Comparison of ENCODE assay signal across 9 cellular contexts in the genomic region with DNA sequence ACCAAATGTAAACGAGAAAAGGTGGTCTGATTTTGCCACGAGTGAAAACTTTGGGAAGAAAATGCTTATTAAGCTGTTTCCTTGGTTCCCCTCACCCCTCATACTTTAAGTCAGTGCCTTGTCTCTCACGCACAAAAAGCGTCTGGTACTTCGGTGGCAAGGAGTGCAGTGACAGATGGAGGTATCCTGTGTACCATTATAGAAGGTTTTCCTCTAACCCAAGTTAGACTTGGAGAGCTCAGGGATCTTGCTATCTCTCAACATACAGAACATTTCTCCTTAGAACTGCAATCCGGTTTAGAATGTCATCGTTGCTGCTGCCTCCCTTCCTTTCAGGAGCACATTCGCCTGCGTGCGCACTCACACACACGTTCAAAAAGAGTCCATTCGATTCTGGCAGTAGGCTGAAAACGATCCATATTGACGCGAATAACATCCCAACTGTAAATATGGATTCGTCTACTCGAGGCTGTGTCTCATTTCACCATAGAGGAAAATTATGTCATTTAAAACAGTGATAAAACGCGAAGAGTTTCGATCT. TPM values are rescaled to one million over a fixed set of nuclear protein-coding genes. Genes with fewer than 3 reads are reported as not detected.
DNase-seq lines count a peak whose midpoint lies in the region; FAIRE-seq and TF ChIP-seq lines count a peak whose summit lies in the region.
"Had no signal": no experiment of that assay in that cellular context is flagged by ENCODE, and none has a peak within 500 bp of the region (broad histone marks: within the 10 kb centered on the region; RNA-seq: fewer than 3 reads in every experiment).

No MANE protein-coding gene starts in this region.

- peak overlapping the region; percentile 100 for H3K27ac ChIP-seq in astrocyte (ENCODE audit: low read depth, low read length)

- peak; percentile 17 for FAIRE-seq in astrocyte (lab: Jason Lieb, UNC)

- H3K4me1 Mint-ChIP-seq in astrocyte (ENCODE audit: low read depth, unreplicated experiment) = peaks cover 12% of the 10 kb centered on the region

- no peak for TF ChIP-seq CTCF in astrocyte (IDR thresholded peaks at IDR 0.05; ENCODE audit: insufficient read depth, low read depth, low read length)

- no peaks in the 10 kb centered on the region for H3K27me3 ChIP-seq in astrocyte (ENCODE audit: insufficient read depth, low read length)

- H3K4me3 ChIP-seq in astrocyte (ENCODE audit: insufficient read depth, low read depth, low read length) = peak overlapping the region; percentile 100
- peak overlapping the region; percentile 98 for H3K4me3 ChIP-seq in iPS-11a (ENCODE audit: low read depth, low read length)

- peaks cover 21% of the 10 kb centered on the region for H4K20me1 ChIP-seq in astrocyte (ENCODE audit: insufficient read depth, low read length)

- DNase-seq in NCI-H2081 (lab: John Stamatoyannopoulos, UW) (peak; percentile 44 to 50), NCI-H2081 treated with DMSO at 0.1 percent for 48 hours (lab: John Stamatoyannopoulos, UW) (no peak), NCI-H2171 (lab: John Stamatoyannopoulos, UW) (peak; percentile 70), astrocyte (ENCODE audit: low read depth) (peak; percentile 55), smooth muscle cell of the brain vasculature (ENCODE audit: low read depth, low spot score) (peak; percentile 31), activated T-cell treated with anti-CD3 and anti-CD28 coated beads for 4 hours (no peak), NCI-H510A treated with DMSO at 0.1 percent for 48 hours (lab: John Stamatoyannopoulos, UW) (no peak)

- H3K36me3 ChIP-seq in astrocyte (ENCODE audit: insufficient read depth, low read length) = peaks cover 7% of the 10 kb centered on the region

- no peak overlapping the region for H3K4me3 Mint-ChIP-seq in astrocyte (ENCODE audit: unreplicated experiment)
- H3K4me3 Mint-ChIP-seq: activated T-cell treated with anti-CD3 and anti-CD28 coated beads, Interleukin-2, amount 50 U/mL, for 72 hours had no signal

- peak overlapping the region; percentile 20 for H2AFZ ChIP-seq in astrocyte (ENCODE audit: low read depth, low read length)

- H3K27ac Mint-ChIP-seq in astrocyte (ENCODE audit: unreplicated experiment) = no peak overlapping the region
- H3K27ac Mint-ChIP-seq: activated T-cell treated with anti-CD3 and anti-CD28 coated beads, Interleukin-2, amount 50 U/mL, for 72 hours had no signal

- H3K4me1 ChIP-seq in astrocyte (ENCODE audit: insufficient read depth, low read length) = peaks cover 14% of the 10 kb centered on the region

- no peaks in the 10 kb centered on the region for H3K9me3 Mint-ChIP-seq in astrocyte (ENCODE audit: unreplicated experiment)
- H3K9me3 Mint-ChIP-seq: activated T-cell treated with anti-CD3 and anti-CD28 coated beads, Interleukin-2, amount 50 U/mL, for 72 hours had no signal

- peaks cover 57% of the 10 kb centered on the region for H3K79me2 ChIP-seq in astrocyte (ENCODE audit: insufficient read depth, low read length)

- H3K27me3 Mint-ChIP-seq in astrocyte (ENCODE audit: low read depth, unreplicated experiment) = no peaks in the 10 kb centered on the region

- peaks cover 11% of the 10 kb centered on the region for H3K36me3 Mint-ChIP-seq in astrocyte (ENCODE audit: low read depth, unreplicated experiment)

- H3K9me3 ChIP-seq in astrocyte (ENCODE audit: insufficient read depth, low read depth, low read length) = no peaks in the 10 kb centered on the region

- peak overlapping the region; percentile 93 for H3K4me2 ChIP-seq in astrocyte (ENCODE audit: low read length)

- peak overlapping the region; percentile 100 for H3K9ac ChIP-seq in astrocyte (ENCODE audit: low read length)

RNA-seq across cellular contexts. Expression of a gene that starts 1.1 kb away (rescaled TPM):
- 240 and 261 TPM in 2 replicates for total RNA-seq in astrocyte

Comparison
In these comparisons a context has a peak if more than half of its experiments do, and no peak if none do; other contexts are left out.
1. DNase-seq: peak in NCI-H2081 (2 of 2), NCI-H2171 (single experiment), astrocyte (single experiment) and smooth muscle cell of the brain vasculature (single experiment); none in NCI-H2081 treated with DMSO at 0.1 percent for 48 hours (single experiment), activated T-cell treated with anti-CD3 and anti-CD28 coated beads for 4 hours (single experiment) and NCI-H510A treated with DMSO at 0.1 percent for 48 hours (single experiment).